15 cellular contexts compared by ENCODE assay signal in genomic region chr13:85277753-85278152, GRCh38.
DNase-seq lines count a peak whose midpoint lies in the region; FAIRE-seq and TF ChIP-seq lines count a peak whose summit lies in the region.
"Had no signal": no experiment of that assay in that cellular context is flagged by ENCODE, and none has a peak within 500 bp of the region (broad histone marks: within the 10 kb centered on the region; RNA-seq: fewer than 3 reads in every experiment).

No MANE protein-coding gene starts in this region.

- peak; percentile 79 for DNase-seq in EL
- peak; percentile 63 for DNase-seq in RCC 7860 (ENCODE audit: low spot score)
- no peak for DNase-seq in endodermal cell
- DNase-seq in progenitor cell of endocrine pancreas (ENCODE audit: low spot score, unreplicated experiment): no peak
- DNase-seq in activated CD4-positive, CD25-positive, alpha-beta regulatory T cell (lab: John Stamatoyannopoulos, UW): no peak
- DNase-seq in amygdala (lab: John Stamatoyannopoulos, UW): no peak
- DNase-seq in dermis blood vessel endothelial cell: no peak
- DNase-seq in CD8-positive, alpha-beta memory T cell: no peak
- DNase-seq: activated CD4-positive, CD25-positive, alpha-beta regulatory T cell treated with anti-CD3 and anti-CD28 coated beads, Interleukin-2, amount 50 U/mL, for 72 hours; activated naive CD4-positive, alpha-beta T cell; effector memory CD4-positive, alpha-beta T cell had no signal

- H3K9me3 Mint-ChIP-seq in endodermal cell (no peaks in the 10 kb centered on the region), progenitor cell of endocrine pancreas (ENCODE audit: low read depth) (peaks cover 6% of the 10 kb centered on the region)
- H3K9me3 Mint-ChIP-seq in CD8-positive, alpha-beta memory T cell: peaks cover 0 to 14% (median 5%) of the 10 kb centered on the region in 5 donors
- H3K9me3 Mint-ChIP-seq: GM23338, nephron had no signal

- no peaks in the 10 kb centered on the region for H3K36me3 Mint-ChIP-seq in endodermal cell (ENCODE audit: low read depth)
- no peaks in the 10 kb centered on the region for H3K36me3 Mint-ChIP-seq in progenitor cell of endocrine pancreas (ENCODE audit: insufficient read depth)
- H3K36me3 Mint-ChIP-seq in CD8-positive, alpha-beta memory T cell: no peaks in the 10 kb centered on the region

- H3K4me1 ChIP-seq in endodermal cell (ENCODE audit: control insufficient read depth, insufficient read depth, low read length): no peaks in the 10 kb centered on the region
- no peaks in the 10 kb centered on the region for H3K4me1 ChIP-seq in CD8-positive, alpha-beta memory T cell (ENCODE audit: insufficient read depth, low read length)

- H3K9ac ChIP-seq in endodermal cell (ENCODE audit: extremely low read depth, low read length, poor library complexity, severe bottlenecking): no peak overlapping the region

- POLR2A ChIA-PET in CD8-positive, alpha-beta memory T cell (lab: Charles Lee): no interaction called here

- FAIRE-seq in RCC 7860 (lab: Jason Lieb, UNC): no peak

- H3K27me3 ChIP-seq in endodermal cell (ENCODE audit: control insufficient read depth, insufficient read depth, low read length, poor library complexity, severe bottlenecking): no peaks in the 10 kb centered on the region
- no peaks in the 10 kb centered on the region for H3K27me3 ChIP-seq in CD8-positive, alpha-beta memory T cell (ENCODE audit: insufficient read depth, low read length, poor library complexity, severe bottlenecking)

- no peak overlapping the region for H3K4me3 Mint-ChIP-seq in endodermal cell
- H3K4me3 Mint-ChIP-seq in progenitor cell of endocrine pancreas (ENCODE audit: low read depth): no peak overlapping the region
- H3K4me3 Mint-ChIP-seq in CD8-positive, alpha-beta memory T cell: no peak overlapping the region
- H3K4me3 Mint-ChIP-seq: GM23338; nephron; T-helper 2 cell treated with Interferon-gamma antibody and Interleukin-4, amounts not matched to agents 5 μg/mL and 100 μg/mL, for 36 hours had no signal

- TF ChIP-seq CTCF in endodermal cell (conservative IDR thresholded peaks at IDR 0.05) (no peak), progenitor cell of endocrine pancreas (IDR thresholded peaks at IDR 0.05; ENCODE audit: unreplicated experiment) (no peak)

- H3K4me1 Mint-ChIP-seq in endodermal cell: peaks cover 5% of the 10 kb centered on the region
- peaks cover 15% of the 10 kb centered on the region for H3K4me1 Mint-ChIP-seq in progenitor cell of endocrine pancreas (ENCODE audit: low read depth)
- H3K4me1 Mint-ChIP-seq in CD8-positive, alpha-beta memory T cell: no peaks in the 10 kb centered on the region
- H3K4me1 Mint-ChIP-seq: GM23338, nephron had no signal

- H3K9me3 ChIP-seq in endodermal cell (ENCODE audit: control insufficient read depth, low read length): no peaks in the 10 kb centered on the region
- H3K9me3 ChIP-seq in CD8-positive, alpha-beta memory T cell (ENCODE audit: low read length): no peaks in the 10 kb centered on the region

- H3K27ac Mint-ChIP-seq in endodermal cell (peak overlapping the region; percentile 64), progenitor cell of endocrine pancreas (peak overlapping the region; percentile 54)
- H3K27ac Mint-ChIP-seq in CD8-positive, alpha-beta memory T cell: no peak overlapping the region
- H3K27ac Mint-ChIP-seq: GM23338; nephron; T-helper 2 cell treated with Interferon-gamma antibody and Interleukin-4, amounts not matched to agents 5 μg/mL and 100 μg/mL, for 36 hours had no signal

- H3K4me3 ChIP-seq in endodermal cell (ENCODE audit: low read length): no peak overlapping the region
- no peak overlapping the region for H3K4me3 ChIP-seq in CD8-positive, alpha-beta memory T cell (ENCODE audit: low read length)
- H3K4me3 ChIP-seq: GM23338, lung had no signal

- no peak overlapping the region for H3K27ac ChIP-seq in endodermal cell (ENCODE audit: low read depth, low read length)
- H3K27ac ChIP-seq in CD8-positive, alpha-beta memory T cell (ENCODE audit: low read depth, low read length): no peak overlapping the region

- CTCF ChIA-PET in CD8-positive, alpha-beta memory T cell (lab: Charles Lee): no interaction called here

- no peaks in the 10 kb centered on the region for H3K27me3 Mint-ChIP-seq in endodermal cell (ENCODE audit: insufficient read depth)
- H3K27me3 Mint-ChIP-seq in progenitor cell of endocrine pancreas: no peaks in the 10 kb centered on the region
- no peaks in the 10 kb centered on the region for H3K27me3 Mint-ChIP-seq in CD8-positive, alpha-beta memory T cell

- no peaks in the 10 kb centered on the region for H3K36me3 ChIP-seq in endodermal cell (ENCODE audit: control insufficient read depth, insufficient read depth, low read length)
- no peaks in the 10 kb centered on the region for H3K36me3 ChIP-seq in CD8-positive, alpha-beta memory T cell (ENCODE audit: insufficient read depth, low read length)

Comparison
In these comparisons a context has a peak if more than half of its experiments do, and no peak if none do; other contexts are left out.
1. DNase-seq: peak in EL (single experiment) and RCC 7860 (single experiment); none in endodermal cell (single experiment), progenitor cell of endocrine pancreas (single experiment), activated CD4-positive, CD25-positive, alpha-beta regulatory T cell (0 of 4), amygdala (0 of 56), dermis blood vessel endothelial cell (single experiment) and CD8-positive, alpha-beta memory T cell (0 of 5).
2. H3K27ac Mint-ChIP-seq: peak in endodermal cell (single experiment) and progenitor cell of endocrine pancreas (single experiment); none in CD8-positive, alpha-beta memory T cell (0 of 8).